Comparison of ENCODE assay signal across 8 cellular contexts in the genomic region with DNA sequence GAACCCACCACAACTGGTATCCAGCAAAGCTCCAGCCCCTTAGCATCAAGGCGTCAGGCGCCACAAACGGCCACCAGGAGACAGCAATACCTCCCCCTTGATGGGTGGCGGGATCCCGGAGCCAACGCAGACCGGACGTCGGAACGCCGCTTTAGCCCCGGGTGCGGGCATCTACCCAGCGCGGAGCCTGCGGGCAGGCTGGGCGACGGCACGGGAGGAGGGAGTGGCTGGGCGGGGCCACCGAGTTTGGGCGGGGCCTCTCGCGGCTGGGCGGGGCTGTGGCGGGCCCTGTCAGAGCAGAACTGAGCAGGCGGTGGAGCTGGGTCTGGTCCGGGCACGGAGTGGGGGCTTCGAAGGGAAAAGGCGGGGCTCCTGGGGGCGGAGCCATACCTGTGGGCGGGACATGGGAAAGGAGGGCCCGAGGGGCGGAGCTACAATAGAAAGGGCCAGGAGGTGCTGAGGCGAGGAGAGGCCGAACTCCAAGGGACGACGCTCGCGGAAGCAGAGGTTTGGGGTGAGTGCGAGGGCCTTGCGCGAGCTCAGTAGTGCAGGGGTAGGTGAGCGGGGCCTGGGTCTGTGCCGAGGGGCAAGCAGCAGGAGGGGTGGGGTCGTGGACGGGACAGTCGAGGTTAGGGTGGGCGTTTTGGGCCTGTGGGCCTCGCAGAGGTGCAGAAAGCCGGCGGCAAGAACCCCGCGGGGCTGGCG. TPM values are rescaled to one million over a fixed set of nuclear protein-coding genes. Genes with fewer than 3 reads are reported as not detected.
A peak's percentile ranks its signal among the peaks of the same experiment; 100 is the strongest.
DNase-seq lines count a peak whose midpoint lies in the region; ATAC-seq and TF ChIP-seq lines count a peak whose summit lies in the region.

No MANE protein-coding gene starts in this region.

- H3K36me3 ChIP-seq in HUES64 (ENCODE audit: insufficient read depth, low read length) (no peaks in the 10 kb centered on the region), PC-3 (ENCODE audit: low read depth, low read length) (no peaks in the 10 kb centered on the region), esophagus squamous epithelium (no peaks in the 10 kb centered on the region), muscle layer of duodenum (ENCODE audit: control insufficient read depth in 1 of 2, insufficient read depth in 2 of 2, low read length in 2 of 2) (no peaks in the 10 kb centered on the region)

- H3K79me2 ChIP-seq in PC-3 (ENCODE audit: low read length), result no peaks in the 10 kb centered on the region

- H3K9ac ChIP-seq in HUES64 (ENCODE audit: low read depth, low read length) (peak overlapping the region; percentile 78), PC-3 (ENCODE audit: low read length) (peak overlapping the region; percentile 55)

- H4K20me1 ChIP-seq in PC-3 (ENCODE audit: low read length), result no peaks in the 10 kb centered on the region

- no peaks in the 10 kb centered on the region for H3K36me3 Mint-ChIP-seq in activated T-cell treated with anti-CD3 and anti-CD28 coated beads, Interleukin-2, amount 50 U/mL, for 72 hours (ENCODE audit: insufficient read depth in 2 of 2)

- H3K4me3 ChIP-seq in HUES64 (ENCODE audit: low read length) (peak overlapping the region; percentile 71), PC-3 (ENCODE audit: low read length) (peak overlapping the region; percentile 73), esophagus squamous epithelium (peak overlapping the region; percentile 56 to 91 (median 81)), muscle layer of duodenum (ENCODE audit: low read depth in 1 of 2, low read length in 2 of 2) (peak overlapping the region; percentile 48 to 57)

- intact Hi-C loops in PC-3 (cut with micrococcal nuclease) (no loop called here), esophagus squamous epithelium (cut with DNase I) (loop anchor here (10.0 kb wide), 1 partner anchor 170 kb away; the partner anchor contains the start of gene SLC2A8)

- H3K27ac ChIP-seq in HUES64 (ENCODE audit: low read depth, low read length) (peak overlapping the region; percentile 70; the same call in 1 of the 2 replicates), PC-3 (ENCODE audit: low read length) (0 out of 2 replicates have a peak overlapping the region, but pooled peaks have one; percentile 34), esophagus squamous epithelium (peak overlapping the region; percentile 78 to 90 (median 86)), muscle layer of duodenum (ENCODE audit: low read length) (no peak overlapping the region)

- no TSS peak for BruUV-seq in PC-3 (replicated peaks; lab: Mats Ljungman, UMichigan)

- peak; percentile 53 for ATAC-seq in GM21381 (IDR thresholded peaks at IDR 0.05; ENCODE audit: unreplicated experiment)
- ATAC-seq in PC-3, result peak; percentile 80
- peak; percentile 78 for ATAC-seq in activated T-cell treated with anti-CD3 and anti-CD28 coated beads, Interleukin-2, amount 50 U/mL, for 72 hours (replicated peaks in 1 of 2)

- no peaks in the 10 kb centered on the region for H3K9me2 ChIP-seq in PC-3 (replicated peaks; ENCODE audit: low read length)

- TF ChIP-seq CTCF in PC-3 (conservative IDR thresholded peaks at IDR 0.05; ENCODE audit: low read depth, low read length) (no peak), esophagus squamous epithelium (IDR thresholded peaks at IDR 0.05) (peak in 2 of 6 experiments; percentile 3 to 9)

- H3K27me3 Mint-ChIP-seq in activated T-cell treated with anti-CD3 and anti-CD28 coated beads, Interleukin-2, amount 50 U/mL, for 72 hours (ENCODE audit: low read depth), result peaks cover 22% of the 10 kb centered on the region

- H3F3A ChIP-seq in PC-3 (ENCODE audit: low read length, unreplicated experiment), result no peaks in the 10 kb centered on the region

- H3K27ac Mint-ChIP-seq in activated T-cell treated with anti-CD3 and anti-CD28 coated beads, Interleukin-2, amount 50 U/mL, for 72 hours, result peak overlapping the region; percentile 62

- POLR2A ChIA-PET in PC-3 (lab: Charles Lee; ENCODE audit: unreplicated experiment), result interaction anchor here (0.7 kb wide), 1 partner anchor 21 kb away, joined by 6 read pairs; no protein-coding TSS in a partner anchor

- H3K4me1 ChIP-seq in HUES64 (ENCODE audit: insufficient read depth, low read length) (no peaks in the 10 kb centered on the region), PC-3 (ENCODE audit: insufficient read depth, low read length) (peaks cover 6% of the 10 kb centered on the region; the same call in 1 of the 2 replicates), esophagus squamous epithelium (peaks cover 13 to 27% (median 13%) of the 10 kb centered on the region in 3 donors), muscle layer of duodenum (ENCODE audit: control insufficient read depth in 1 of 2, insufficient read depth in 2 of 2, low read length in 2 of 2) (peaks cover 0 to 9% of the 10 kb centered on the region in 2 donors)

- CTCF ChIA-PET in PC-3 (lab: Charles Lee), result interaction anchor here (0.6 to 1.0 kb wide), 8 partner anchors 8 to 389 kb away, joined by 3 to 13 read pairs (median 4); no protein-coding TSS in a partner anchor

- TF ChIP-seq POLR2A in esophagus squamous epithelium (IDR thresholded peaks at IDR 0.05), result peak in 2 of 4 donors; percentile 17 to 52

- peak overlapping the region; percentile 79 to 93 for H3K4me3 Mint-ChIP-seq in activated T-cell treated with anti-CD3 and anti-CD28 coated beads, Interleukin-2, amount 50 U/mL, for 72 hours

- H3K9me3 ChIP-seq in HUES64 (ENCODE audit: insufficient read depth, low read depth, low read length) (no peaks in the 10 kb centered on the region), PC-3 (ENCODE audit: low read length) (no peaks in the 10 kb centered on the region), esophagus squamous epithelium (no peaks in the 10 kb centered on the region), muscle layer of duodenum (ENCODE audit: control insufficient read depth in 1 of 2, low read length in 2 of 2) (no peaks in the 10 kb centered on the region)

- WGBS in HUES64, result 1% methylated on average over 55 of the region's 56 CpGs
- 0 to 2% methylated on average over 19 to 23 of the region's 56 CpGs for WGBS in esophagus squamous epithelium, 2 donors

- peaks cover 39% of the 10 kb centered on the region for H3K4me1 Mint-ChIP-seq in activated T-cell treated with anti-CD3 and anti-CD28 coated beads, Interleukin-2, amount 50 U/mL, for 72 hours (ENCODE audit: low read depth)

- peak overlapping the region; percentile 96 for H2AFZ ChIP-seq in PC-3 (ENCODE audit: low read length)

- H3K27me3 ChIP-seq in HUES64 (ENCODE audit: insufficient read depth, low read length) (peaks cover 41% of the 10 kb centered on the region), PC-3 (ENCODE audit: low read length) (no peaks in the 10 kb centered on the region), esophagus squamous epithelium (no peaks in the 10 kb centered on the region), muscle layer of duodenum (ENCODE audit: low read depth, low read length) (no peaks in the 10 kb centered on the region)

- H3K4me2 ChIP-seq in PC-3 (ENCODE audit: low read length), result peak overlapping the region; percentile 93

- no peaks in the 10 kb centered on the region for H3K9me3 Mint-ChIP-seq in activated T-cell treated with anti-CD3 and anti-CD28 coated beads, Interleukin-2, amount 50 U/mL, for 72 hours

- DNase-seq in COR-L47 (lab: John Stamatoyannopoulos, UW) (peak; percentile 47), PC-3 (peak; percentile 89), esophagus squamous epithelium (lab: John Stamatoyannopoulos, UW) (peak; percentile 50)
- DNase-seq in activated T-cell treated with anti-CD3 and anti-CD28 coated beads, Interleukin-2, amount 50 U/mL, for 72 hours, result peak; percentile 92 to 93
- peak; percentile 95 for DNase-seq in stimulated activated CD8-positive, alpha-beta memory T cell treated with anti-CD3 and anti-CD28 coated beads, Interleukin-4, amount 100 ng/mL, for 48 hours

RNA-seq across cellular contexts. Expression of gene GARNL3, which starts 40.2 kb away (rescaled TPM):
- 3.5 TPM for polyA plus RNA-seq in HUES64 (2013, experiment 1 of 2)
- 3.9 TPM for polyA plus RNA-seq in HUES64 (2013, experiment 2 of 2)
- 15.2 and 15.5 TPM in 2 replicates for total RNA-seq in PC-3 (2014; rRNA removed)
- total RNA-seq in activated T-cell treated with anti-CD3 and anti-CD28 coated beads, Interleukin-2, amount 50 U/mL, for 72 hours, result 1 to 10 TPM; 2.2 to 4.7 TPM
- total RNA-seq in esophagus squamous epithelium, result 10 to 100 TPM in 1 of 4 donors, 1 to 10 TPM in 3; 1.1 to 22.9 (median 8.2) TPM
